Comparison of ENCODE assay signal across 19 cellular contexts in genomic region chr4:45292844-45293243, GRCh38.
DNase-seq lines count a peak whose midpoint lies in the region; ATAC-seq, FAIRE-seq and TF ChIP-seq lines count a peak whose summit lies in the region.
"Had no signal": no experiment of that assay in that cellular context is flagged by ENCODE, and none has a peak within 500 bp of the region (broad histone marks: within the 10 kb centered on the region; RNA-seq: fewer than 3 reads in every experiment).

No MANE protein-coding gene starts in this region.

- no peak overlapping the region for H3K9ac ChIP-seq in kidney (ENCODE audit: low read length in 2 of 2)

- H3K27me3 ChIP-seq in aorta (ENCODE audit: control insufficient read depth in 1 of 2, insufficient read depth in 2 of 2, low read length in 1 of 2) = no peaks in the 10 kb centered on the region

- no peak overlapping the region for H3K4me3 ChIP-seq in kidney (ENCODE audit: low read length in 2 of 2)
- H3K4me3 ChIP-seq in aorta (ENCODE audit: low read length in 2 of 2) = no peak overlapping the region

- intact Hi-C loops in kidney (cut with DNase I) = no loop called here
- intact Hi-C loops in posterior vena cava (cut with DNase I) = no loop called here
- intact Hi-C loops in aorta (cut with DNase I) = no loop called here

- no peak overlapping the region for H3K4me3 Mint-ChIP-seq in stimulated activated memory B cell treated with anti-CD40 and anti-IgM and Interleukin-4, amounts not matched to agents 10 μg/mL and 1 μg/mL and 100 μg/mL, for 72 hours
- H3K4me3 Mint-ChIP-seq: CD4-positive, CD25-positive, alpha-beta regulatory T cell; CD8-positive, alpha-beta T cell had no signal

- H3K36me3 ChIP-seq in kidney (ENCODE audit: control insufficient read depth in 1 of 2, insufficient read depth in 2 of 2, low read length in 2 of 2) = no peaks in the 10 kb centered on the region
- H3K36me3 ChIP-seq in aorta (ENCODE audit: control insufficient read depth in 1 of 2, insufficient read depth in 2 of 2, low read length in 1 of 2) = no peaks in the 10 kb centered on the region

- no peak for FAIRE-seq in kidney (lab: Jason Lieb, UNC)
- FAIRE-seq: D721Med, GM12891, GM18507, H54 had no signal

- peaks cover 21% of the 10 kb centered on the region for H3K9me3 Mint-ChIP-seq in stimulated activated memory B cell treated with anti-CD40 and anti-IgM and Interleukin-4, amounts not matched to agents 10 μg/mL and 1 μg/mL and 100 μg/mL, for 72 hours

- no peaks in the 10 kb centered on the region for H3K27me3 Mint-ChIP-seq in stimulated activated memory B cell treated with anti-CD40 and anti-IgM and Interleukin-4, amounts not matched to agents 10 μg/mL and 1 μg/mL and 100 μg/mL, for 72 hours
- H3K27me3 Mint-ChIP-seq: CD4-positive, CD25-positive, alpha-beta regulatory T cell had no signal

- H3K27ac Mint-ChIP-seq in stimulated activated memory B cell treated with anti-CD40 and anti-IgM and Interleukin-4, amounts not matched to agents 10 μg/mL and 1 μg/mL and 100 μg/mL, for 72 hours = no peak overlapping the region
- H3K27ac Mint-ChIP-seq: CD4-positive, CD25-positive, alpha-beta regulatory T cell; CD8-positive, alpha-beta T cell had no signal

- H3K9me3 ChIP-seq in kidney (ENCODE audit: control insufficient read depth in 1 of 2, low read length in 2 of 2) (no peaks in the 10 kb centered on the region), aorta (ENCODE audit: control insufficient read depth, low read length) (no peaks in the 10 kb centered on the region)

- no peak for TF ChIP-seq CTCF in kidney (IDR thresholded peaks at IDR 0.05; ENCODE audit: borderline replicate concordance, extremely low read depth, insufficient read depth)

- WGBS in aorta, 2 donors = 91 to 93% methylated on average over 4 of the region's 4 CpGs

- H3K4me1 ChIP-seq in kidney (ENCODE audit: control insufficient read depth in 1 of 2, insufficient read depth in 1 of 2, low read depth in 1 of 2, low read length in 2 of 2) (no peaks in the 10 kb centered on the region), aorta (ENCODE audit: control insufficient read depth in 1 of 2, insufficient read depth in 2 of 2, low read length in 2 of 2) (no peaks in the 10 kb centered on the region)

- H3K27ac ChIP-seq in kidney (ENCODE audit: low read depth in 2 of 2, low read length in 2 of 2) (no peak overlapping the region), aorta (ENCODE audit: low read depth in 1 of 2, low read length in 2 of 2) (no peak overlapping the region)

- ATAC-seq in stimulated activated memory B cell treated with anti-CD40 and anti-IgM and Interleukin-4, amounts not matched to agents 10 μg/mL and 1 μg/mL and 100 μg/mL, for 72 hours = peak; percentile 12
- ATAC-seq in aorta (ENCODE audit: low FRiP score) = peak; percentile 46
- ATAC-seq in stimulated activated naive CD8-positive, alpha-beta T cell treated with anti-CD3 and anti-CD28 coated beads, Interleukin-15, Interleukin-2, amounts not matched to agents 100 U/mL and 50 U/mL, for 24 hours = no peak
- ATAC-seq: CD8-positive, alpha-beta T cell had no signal

- no peaks in the 10 kb centered on the region for H3K36me3 Mint-ChIP-seq in stimulated activated memory B cell treated with anti-CD40 and anti-IgM and Interleukin-4, amounts not matched to agents 10 μg/mL and 1 μg/mL and 100 μg/mL, for 72 hours
- H3K36me3 Mint-ChIP-seq: CD4-positive, CD25-positive, alpha-beta regulatory T cell; CD8-positive, alpha-beta T cell had no signal

- H3K4me1 Mint-ChIP-seq in stimulated activated memory B cell treated with anti-CD40 and anti-IgM and Interleukin-4, amounts not matched to agents 10 μg/mL and 1 μg/mL and 100 μg/mL, for 72 hours = no peaks in the 10 kb centered on the region
- H3K4me1 Mint-ChIP-seq: CD4-positive, CD25-positive, alpha-beta regulatory T cell had no signal

- peak; percentile 10 for DNase-seq in kidney
- DNase-seq in posterior vena cava (ENCODE audit: low spot score) = peak; percentile 66
- no peak for DNase-seq in aorta
- DNase-seq in stimulated activated naive CD8-positive, alpha-beta T cell treated with anti-CD3 and anti-CD28 coated beads, Interleukin-15, Interleukin-2, amounts not matched to agents 100 U/mL and 50 U/mL, for 24 hours = no peak
- no peak for DNase-seq in NCI-H1092 (lab: John Stamatoyannopoulos, UW)
- no peak for DNase-seq in kidney tubule cell (ENCODE audit: low spot score)
- DNase-seq: C1 segment of cervical spinal cord; CD4-positive, CD25-positive, alpha-beta regulatory T cell; DMS53; DMS79 treated with DMSO at 0.1 percent for 48 hours; GF-D8; GOT3; HCEC 1CT had no signal

Comparison
In these comparisons a context has a peak if more than half of its experiments do, and no peak if none do; other contexts are left out.
1. DNase-seq: peak in kidney (single experiment) and posterior vena cava (single experiment); none in aorta (0 of 2), stimulated activated naive CD8-positive, alpha-beta T cell treated with anti-CD3 and anti-CD28 coated beads, Interleukin-15, Interleukin-2, amounts not matched to agents 100 U/mL and 50 U/mL, for 24 hours (single experiment), NCI-H1092 (single experiment) and kidney tubule cell (single experiment).